ENCODE assay signal across 8 cellular contexts in genomic region chr17:63840591-63841349, GRCh38.
DNase-seq lines count a peak whose midpoint lies in the region; ATAC-seq and TF ChIP-seq lines count a peak whose summit lies in the region.

No MANE protein-coding gene starts in this region.

- H3K9me3 Mint-ChIP-seq in nephron, result no peaks in the 10 kb centered on the region

- TF ChIP-seq CTCF in C4-2B (conservative IDR thresholded peaks at IDR 0.05) (no peak), OCI-LY1 (IDR thresholded peaks at IDR 0.05; ENCODE audit: low read length) (no peak), nephron (IDR thresholded peaks at IDR 0.05; ENCODE audit: unreplicated experiment in 3 of 3) (no peak)

- DNase-seq in NCI-H2227 treated with DMSO at 0.1 percent for 48 hours (lab: John Stamatoyannopoulos, UW), result no peak
- no peak for DNase-seq in GM19240 (ENCODE audit: insufficient read length, low spot score)

- H3K9me3 ChIP-seq in OCI-LY1 (ENCODE audit: low read length) (no peaks in the 10 kb centered on the region), endocrine pancreas (ENCODE audit: control insufficient read depth, low read length) (no peaks in the 10 kb centered on the region)

- H3K27ac Mint-ChIP-seq in nephron, result peak overlapping the region; percentile 98 to 99 (median 99)

- H3K9me2 ChIP-seq in OCI-LY1 (ENCODE audit: low read depth, low read length), result no peaks in the 10 kb centered on the region

- no peak overlapping the region for H2AFZ ChIP-seq in OCI-LY1 (ENCODE audit: low read length)

- H3K4me1 ChIP-seq in OCI-LY1 (ENCODE audit: insufficient read depth, low read length, severe bottlenecking), result peaks cover 49% of the 10 kb centered on the region
- H3K4me1 ChIP-seq in endocrine pancreas (ENCODE audit: control insufficient read depth, insufficient read depth, low read length), result no peaks in the 10 kb centered on the region

- peaks cover 36% of the 10 kb centered on the region for H3K79me2 ChIP-seq in OCI-LY1 (ENCODE audit: insufficient read depth, low read length)

- H3K36me3 Mint-ChIP-seq in nephron (ENCODE audit: low read depth), result peaks cover 10% of the 10 kb centered on the region

- 0 out of 2 replicates have a peak, but pooled peaks cover 6% of the 10 kb centered on the region for H3F3A ChIP-seq in OCI-LY1 (ENCODE audit: insufficient read depth, low read length)

- H3K27me3 ChIP-seq in OCI-LY1 (ENCODE audit: insufficient read depth, low read length) (no peaks in the 10 kb centered on the region), endocrine pancreas (ENCODE audit: control insufficient read depth, insufficient read depth, low read length) (no peaks in the 10 kb centered on the region)

- H3K4me1 Mint-ChIP-seq in nephron, result peaks cover 34% of the 10 kb centered on the region

- H3K27ac ChIP-seq in C4-2B (peak overlapping the region; percentile 100), OCI-LY1 (ENCODE audit: low read depth, low read length, poor library complexity, severe bottlenecking) (peak overlapping the region; percentile 44)

- H3K27me3 Mint-ChIP-seq in nephron (ENCODE audit: low read depth), result no peaks in the 10 kb centered on the region

- ATAC-seq in HG02759 (IDR thresholded peaks at IDR 0.05; ENCODE audit: unreplicated experiment), result no peak
- no peak for ATAC-seq in HG03565 (IDR thresholded peaks at IDR 0.05; ENCODE audit: unreplicated experiment)

- no peaks in the 10 kb centered on the region for H4K20me1 ChIP-seq in OCI-LY1 (ENCODE audit: insufficient read depth, low read length)

- peaks cover 22% of the 10 kb centered on the region for H3K36me3 ChIP-seq in OCI-LY1 (ENCODE audit: insufficient read depth, low read length)
- H3K36me3 ChIP-seq in endocrine pancreas (ENCODE audit: control insufficient read depth, insufficient read depth, low read length), result no peaks in the 10 kb centered on the region

- peak overlapping the region; percentile 83 for H3K4me2 ChIP-seq in OCI-LY1 (ENCODE audit: low read length)

- H3K9ac ChIP-seq in OCI-LY1 (ENCODE audit: low read length) (peak overlapping the region; percentile 89), endocrine pancreas (ENCODE audit: control insufficient read depth, insufficient read depth, low read length) (peak overlapping the region; percentile 79)

- H3K4me3 Mint-ChIP-seq in nephron, result peak overlapping the region; percentile 97 to 99 (median 99)

- H3K4me3 ChIP-seq in OCI-LY1 (ENCODE audit: low read depth, low read length, poor library complexity, severe bottlenecking), result peak overlapping the region; percentile 95
- peak overlapping the region; percentile 65 for H3K4me3 ChIP-seq in endocrine pancreas (ENCODE audit: control insufficient read depth, insufficient read depth, low read length)
